ENCODE assay signal across 11 cellular contexts in the genomic region with DNA sequence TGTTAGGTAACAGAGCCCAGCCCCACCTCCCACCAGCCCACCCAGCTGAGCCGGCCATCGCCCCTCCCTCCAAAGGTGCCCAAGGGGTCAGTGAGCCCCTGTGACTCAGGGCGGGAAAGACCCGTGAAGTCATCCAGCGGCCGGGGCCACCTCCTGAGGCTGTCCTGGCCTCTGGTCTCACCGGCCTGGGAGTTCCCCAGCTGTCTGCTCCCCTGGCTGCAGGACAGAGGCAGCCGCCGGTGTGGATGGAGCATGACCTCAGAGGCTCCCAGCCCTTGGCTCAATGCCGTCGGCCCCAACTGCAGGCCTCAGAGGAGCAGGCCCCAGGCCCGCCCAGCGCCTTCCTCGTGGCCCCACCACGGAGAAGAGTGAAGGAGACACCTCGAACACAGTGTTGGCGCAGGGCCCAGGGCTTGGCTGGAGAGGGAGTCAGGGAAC.
DNase-seq lines count a peak whose midpoint lies in the region; FAIRE-seq and TF ChIP-seq lines count a peak whose summit lies in the region.
"Had no signal": no experiment of that assay in that cellular context is flagged by ENCODE, and none has a peak within 500 bp of the region (broad histone marks: within the 10 kb centered on the region; RNA-seq: fewer than 3 reads in every experiment).

No MANE protein-coding gene starts in this region.

- no peak for TF ChIP-seq CTCF in fibroblast of pulmonary artery (IDR thresholded peaks at IDR 0.05; ENCODE audit: low read length, missing control alignments)
- TF ChIP-seq CTCF in nephron (IDR thresholded peaks at IDR 0.05; ENCODE audit: unreplicated experiment in 3 of 3) = no peak

- FAIRE-seq in RCC 7860 (lab: Jason Lieb, UNC) = peak; percentile 93

- peak; percentile 59 for DNase-seq in AG20443 (ENCODE audit: low spot score)
- DNase-seq in RCC 7860 (ENCODE audit: low spot score) = peak; percentile 97
- peak; percentile 41 for DNase-seq in fibroblast of pulmonary artery (ENCODE audit: low read depth)
- DNase-seq in central memory CD4-positive, alpha-beta T cell = no peak
- no peak for DNase-seq in HEK293T (ENCODE audit: extremely low spot score)
- no peak for DNase-seq in NCI-H1105 (lab: John Stamatoyannopoulos, UW)
- no peak for DNase-seq in UCSD-AML1 (lab: John Stamatoyannopoulos, UW; ENCODE audit: unreplicated experiment)
- DNase-seq: activated gamma-delta T cell treated with Interleukin-2 at 50 U/mL for 16 hours, NCI-H345, WERI-Rb-1 had no signal

- POLR2A ChIA-PET in HEK293T (lab: Yijun Ruan, JAX) = interaction anchor here (1.8 kb wide), 1 partner anchor 29 kb away, joined by 4 read pairs; a partner anchor contains a TSS

- peaks cover 4% of the 10 kb centered on the region for H3K9me3 Mint-ChIP-seq in nephron

- peaks cover 15% of the 10 kb centered on the region for H3K27me3 Mint-ChIP-seq in nephron (ENCODE audit: low read depth)

- H3K27ac Mint-ChIP-seq in nephron = peak overlapping the region; percentile 95 to 98 (median 96)

- no peak overlapping the region for H3K4me3 Mint-ChIP-seq in nephron

- H3K4me1 Mint-ChIP-seq in nephron = peaks cover 43% of the 10 kb centered on the region

- CTCF ChIA-PET in HEK293T (lab: Yijun Ruan, JAX) = interaction anchor here (0.9 to 1.0 kb wide), 2 partner anchors 11 to 29 kb away, joined by 3 read pairs; no protein-coding TSS in a partner anchor

- no peaks in the 10 kb centered on the region for H3K36me3 Mint-ChIP-seq in nephron (ENCODE audit: low read depth)

- H3K4me3 ChIP-seq in fibroblast of pulmonary artery (replicated peaks; ENCODE audit: low read depth, low read length) = no peak overlapping the region

TF ChIP-seq in HEK293T, 16 proteins besides CTCF, POLR2A, EP300 and RAD21:
- TF ChIP-seq HDGF (IDR thresholded peaks at IDR 0.05; ENCODE audit: borderline replicate concordance) = no peak
- TF ChIP-seq, protein P1, sequence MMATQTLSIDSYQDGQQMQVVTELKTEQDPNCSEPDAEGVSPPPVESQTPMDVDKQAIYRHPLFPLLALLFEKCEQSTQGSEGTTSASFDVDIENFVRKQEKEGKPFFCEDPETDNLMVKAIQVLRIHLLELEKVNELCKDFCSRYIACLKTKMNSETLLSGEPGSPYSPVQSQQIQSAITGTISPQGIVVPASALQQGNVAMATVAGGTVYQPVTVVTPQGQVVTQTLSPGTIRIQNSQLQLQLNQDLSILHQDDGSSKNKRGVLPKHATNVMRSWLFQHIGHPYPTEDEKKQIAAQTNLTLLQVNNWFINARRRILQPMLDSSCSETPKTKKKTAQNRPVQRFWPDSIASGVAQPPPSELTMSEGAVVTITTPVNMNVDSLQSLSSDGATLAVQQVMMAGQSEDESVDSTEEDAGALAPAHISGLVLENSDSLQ (IDR thresholded peaks at IDR 0.05) = no peak

Comparison
In these comparisons a context has a peak if more than half of its experiments do, and no peak if none do; other contexts are left out.
1. DNase-seq: peak in AG20443 (single experiment), RCC 7860 (single experiment) and fibroblast of pulmonary artery (single experiment); none in central memory CD4-positive, alpha-beta T cell (single experiment), HEK293T (single experiment), NCI-H1105 (single experiment) and UCSD-AML1 (single experiment).